Comparison of ENCODE assay signal across 1 cellular context in genomic region chrX:101442095-101442494, GRCh38.
TF ChIP-seq lines count a peak whose summit lies in the region.

No MANE protein-coding gene starts in this region.

TF ChIP-seq in A549, 52 proteins besides CTCF, POLR2A, EP300 and RAD21 (continued from another document):
- TF ChIP-seq REST (IDR thresholded peaks at IDR 0.05) (no peak), FOXS1 (CRISPR knock-in tag; IDR thresholded peaks at IDR 0.05) (no peak), CHD4 (IDR thresholded peaks at IDR 0.05; ENCODE audit: borderline replicate concordance) (no peak), SREBF2 (IDR thresholded peaks at IDR 0.05) (no peak), ZNF302 (CRISPR knock-in tag; IDR thresholded peaks at IDR 0.05) (no peak), HOXB5 (CRISPR knock-in tag; IDR thresholded peaks at IDR 0.05) (no peak), NR3C1 (IDR thresholded peaks at IDR 0.05) (no peak), HEYL (CRISPR knock-in tag; IDR thresholded peaks at IDR 0.05) (no peak), FOSL2 (IDR thresholded peaks at IDR 0.05) (no peak), FOSL2 (CRISPR knock-in tag; IDR thresholded peaks at IDR 0.05) (no peak), ZSCAN20 (CRISPR knock-in tag; IDR thresholded peaks at IDR 0.05) (no peak)
